Comparison of ENCODE assay signal across 28 cellular contexts in genomic region chr1:66695121-66695520, GRCh38. TPM values are rescaled to one million over a fixed set of nuclear protein-coding genes. Genes with fewer than 3 reads are reported as not detected.
DNase-seq lines count a peak whose midpoint lies in the region; FAIRE-seq and TF ChIP-seq lines count a peak whose summit lies in the region.
"Had no signal": no experiment of that assay in that cellular context is flagged by ENCODE, and none has a peak within 500 bp of the region (broad histone marks: within the 10 kb centered on the region; RNA-seq: fewer than 3 reads in every experiment).

No MANE protein-coding gene starts in this region.

- H3K4ac ChIP-seq in H1 (replicated peaks; ENCODE audit: insufficient read length, low read depth, low read length) = no peak overlapping the region

- no peaks in the 10 kb centered on the region for H3K27me3 ChIP-seq in H1 (replicated peaks in 1 of 4; ENCODE audit: control insufficient read depth in 3 of 4, extremely low read depth in 1 of 4, insufficient read depth in 3 of 4, low read length in 3 of 4)
- H3K27me3 ChIP-seq: adrenal gland, spleen had no signal

- no peaks in the 10 kb centered on the region for H3K9me3 Mint-ChIP-seq in osteocyte (ENCODE audit: unreplicated experiment)
- H3K9me3 Mint-ChIP-seq: activated B cell treated with CpG ODN at 0.5 μM for 24 hours; activated naive CD4-positive, alpha-beta T cell treated with anti-CD3 and anti-CD28 coated beads for 36 hours; activated T-cell treated with anti-CD3 and anti-CD28 coated beads, Interleukin-2, amount 50 U/mL, for 72 hours; brain; CD14-positive monocyte; nephron had no signal

- CTCF ChIA-PET in HEK293T (lab: Yijun Ruan, JAX) = no interaction called here
- CTCF ChIA-PET in H1 (lab: Charles Lee; ENCODE audit: partially characterized antibody) = interaction anchor here (1.7 kb wide), 1 partner anchor 30 kb away, joined by 3 read pairs; no protein-coding TSS in a partner anchor

- H3K36me3 Mint-ChIP-seq in osteocyte (ENCODE audit: unreplicated experiment) = peaks cover 58% of the 10 kb centered on the region
- H3K36me3 Mint-ChIP-seq: CD14-positive monocyte had no signal

- H3K4me1 ChIP-seq in H1 (replicated peaks in 1 of 4; ENCODE audit: control insufficient read depth in 3 of 4, insufficient read depth in 4 of 4, low read length in 3 of 4) = no peaks in the 10 kb centered on the region
- H3K4me1 ChIP-seq: adrenal gland, lower lobe of right lung, parathyroid adenoma had no signal

- DNase-seq in HEK293T (ENCODE audit: extremely low spot score) (no peak), NCI-H2227 treated with DMSO at 0.1 percent for 48 hours (lab: John Stamatoyannopoulos, UW) (peak; percentile 16), H1 (ENCODE audit: low read depth in 1 of 2, low spot score in 2 of 2) (no peak), osteocyte (ENCODE audit: extremely low spot score, unreplicated experiment) (no peak), cerebellum (ENCODE audit: low spot score) (no peak), HCEC 1CT (no peak)
- no peak for DNase-seq in stimulated activated naive CD4-positive, alpha-beta T cell treated with Interleukin-2 at 50 U/mL for 16 hours (lab: John Stamatoyannopoulos, UW)
- DNase-seq: activated B cell treated with CpG ODN at 0.5 μM for 24 hours; activated naive CD4-positive, alpha-beta T cell treated with anti-CD3 and anti-CD28 coated beads for 36 hours; activated T-cell treated with anti-CD3 and anti-CD28 coated beads, Interleukin-2, amount 50 U/mL, for 72 hours; adrenal gland; DND-41; effector CD4-positive, alpha-beta T cell; Kasumi-1; lower lobe of right lung; mucosa of descending colon; MV-4-11; SIG-M5; spleen; SW 1271; T1000 had no signal

- peak overlapping the region; percentile 48 for H3K27ac Mint-ChIP-seq in osteocyte (ENCODE audit: unreplicated experiment)
- H3K27ac Mint-ChIP-seq: activated B cell treated with CpG ODN at 0.5 μM for 24 hours; activated naive CD4-positive, alpha-beta T cell treated with anti-CD3 and anti-CD28 coated beads for 36 hours; activated T-cell treated with anti-CD3 and anti-CD28 coated beads, Interleukin-2, amount 50 U/mL, for 72 hours; brain; nephron had no signal

- no peaks in the 10 kb centered on the region for H3K79me2 ChIP-seq in H1 (ENCODE audit: control insufficient read depth in 1 of 2, insufficient read depth in 2 of 2, low read length in 2 of 2)
- H3K79me2 ChIP-seq: parathyroid adenoma had no signal

- H2BK20ac ChIP-seq in H1 (ENCODE audit: low read length) = no peak overlapping the region

- FAIRE-seq in H1 (lab: Jason Lieb, UNC) = peak; percentile 58
- FAIRE-seq: GM18507 had no signal

- TF ChIP-seq POLR2A in H1 (IDR thresholded peaks at IDR 0.05; ENCODE audit: control extremely low read depth in 1 of 2, low read depth in 2 of 2, low read length in 2 of 2) = no peak

- H3K4me2 ChIP-seq in H1 (ENCODE audit: insufficient read depth in 1 of 2, low read depth in 2 of 2, low read length in 2 of 2) = no peak overlapping the region

- H3K23me2 ChIP-seq in H1 (ENCODE audit: low read depth, low read length) = no peaks in the 10 kb centered on the region

- POLR2A ChIA-PET in HEK293T (lab: Yijun Ruan, JAX) (no interaction called here), H1 (lab: Charles Lee; ENCODE audit: partially characterized antibody) (no interaction called here)

- no peak for TF ChIP-seq RAD21 in H1 (IDR thresholded peaks at IDR 0.05 in 1 of 2, conservative IDR thresholded peaks at IDR 0.05 in 1 of 2; ENCODE audit: low read depth in 2 of 2, low read length in 2 of 2)

- H4K8ac ChIP-seq in H1 (ENCODE audit: extremely low read depth, insufficient read depth, low read length) = no peak overlapping the region

- no peak overlapping the region for H3K14ac ChIP-seq in H1 (ENCODE audit: insufficient read length)

- H3K79me1 ChIP-seq in H1 (ENCODE audit: low read depth, low read length) = no peaks in the 10 kb centered on the region

- no peak overlapping the region for H4K91ac ChIP-seq in H1 (replicated peaks; ENCODE audit: insufficient read length, low read length)

- H2AK5ac ChIP-seq in H1 (ENCODE audit: low read depth, low read length) = no peak overlapping the region

- no peak for TF ChIP-seq CTCF in H1 (IDR thresholded peaks at IDR 0.05; ENCODE audit: control extremely low read depth in 1 of 3, insufficient read depth in 1 of 3, low read depth in 1 of 3, low read length in 3 of 3)
- TF ChIP-seq CTCF in osteocyte (IDR thresholded peaks at IDR 0.05) = no peak

- H3K4me1 Mint-ChIP-seq in osteocyte (ENCODE audit: unreplicated experiment) = peaks cover 18% of the 10 kb centered on the region
- H3K4me1 Mint-ChIP-seq: activated B cell treated with CpG ODN at 0.5 μM for 24 hours, CD14-positive monocyte had no signal

- H3K27me3 Mint-ChIP-seq in osteocyte (ENCODE audit: unreplicated experiment) = no peaks in the 10 kb centered on the region

- H2BK15ac ChIP-seq in H1 (ENCODE audit: low read length) = no peak overlapping the region

- H2BK120ac ChIP-seq in H1 (replicated peaks; ENCODE audit: low read depth, low read length) = no peak overlapping the region

- H2AFZ ChIP-seq in H1 (ENCODE audit: low read length) = no peak overlapping the region
- H2AFZ ChIP-seq: parathyroid adenoma had no signal

- H3K36me3 ChIP-seq in H1 (ENCODE audit: control insufficient read depth in 2 of 4, insufficient read depth in 4 of 4, low read length in 3 of 4) = no peaks in the 10 kb centered on the region
- H3K36me3 ChIP-seq: adrenal gland, lower lobe of right lung, spleen had no signal

- WGBS in H1 (ENCODE audit: extremely low coverage in 1 of 2, insufficient coverage in 1 of 2, insufficient read length in 1 of 2, insufficient replicate concordance in 2 of 2, low coverage in 1 of 2, low lambda C conversion rate in 2 of 2, missing lambda C conversion rate in 1 of 2), 2 experiments = 85% methylated on average over 5 of the region's 5 CpGs; no CpG with 5 or more reads in 1 of the 2 experiments

- H3K27ac ChIP-seq in H1 (ENCODE audit: low read depth, low read length) = no peak overlapping the region
- H3K27ac ChIP-seq: adrenal gland, epithelial cell of prostate, lower lobe of right lung, parathyroid adenoma, spleen had no signal

- H3K9me3 ChIP-seq in H1 (ENCODE audit: insufficient read depth in 2 of 2, low read depth in 1 of 2, low read length in 1 of 2) = no peaks in the 10 kb centered on the region
- H3K9me3 ChIP-seq: adrenal gland, lower lobe of right lung, mucosa of descending colon, spleen had no signal

- H3K18ac ChIP-seq in H1 (ENCODE audit: extremely low read depth, low read length) = no peak overlapping the region

- TF ChIP-seq EP300 in H1 (IDR thresholded peaks at IDR 0.05; ENCODE audit: borderline replicate concordance in 1 of 2, low read depth in 2 of 2, low read length in 2 of 2) = no peak

- H4K20me1 ChIP-seq in H1 (replicated peaks in 1 of 2; ENCODE audit: control insufficient read depth in 1 of 2, insufficient read depth in 2 of 2, low read length in 2 of 2) = no peaks in the 10 kb centered on the region

- no peak overlapping the region for H2BK12ac ChIP-seq in H1 (ENCODE audit: low read depth, low read length)

- H3K56ac ChIP-seq in H1 (replicated peaks; ENCODE audit: insufficient read length, low read depth, low read length) = no peak overlapping the region

- H2BK5ac ChIP-seq in H1 (ENCODE audit: low read depth, low read length) = no peak overlapping the region

- no peak overlapping the region for H4K5ac ChIP-seq in H1 (ENCODE audit: insufficient read length, low read depth, low read length)

- H3K23ac ChIP-seq in H1 (ENCODE audit: insufficient read length) = no peak overlapping the region

- no peak overlapping the region for H3K4me3 Mint-ChIP-seq in osteocyte (ENCODE audit: unreplicated experiment)
- H3K4me3 Mint-ChIP-seq: activated B cell treated with CpG ODN at 0.5 μM for 24 hours; activated naive CD4-positive, alpha-beta T cell treated with anti-CD3 and anti-CD28 coated beads for 36 hours; activated T-cell treated with anti-CD3 and anti-CD28 coated beads, Interleukin-2, amount 50 U/mL, for 72 hours; brain; nephron had no signal

- no peak overlapping the region for H3K4me3 ChIP-seq in H1 (ENCODE audit: extremely low read depth in 1 of 4, insufficient read depth in 2 of 4, low read depth in 3 of 4, low read length in 4 of 4)
- H3K4me3 ChIP-seq: adrenal gland, lower lobe of right lung, mucosa of descending colon had no signal

- no peak overlapping the region for H3K9ac ChIP-seq in H1 (replicated peaks in 1 of 4; ENCODE audit: extremely low read depth in 1 of 4, low read depth in 3 of 4, low read length in 3 of 4)
- H3K9ac ChIP-seq: parathyroid adenoma had no signal

TF ChIP-seq in HEK293T, 16 proteins besides CTCF, POLR2A, EP300 and RAD21:
- TF ChIP-seq ZNF384 (IDR thresholded peaks at IDR 0.05) = peak; percentile 82
- no peak for TF ChIP-seq ARNT (IDR thresholded peaks at IDR 0.05)

TF ChIP-seq in H1, 55 proteins besides CTCF, POLR2A, EP300 and RAD21:
- TF ChIP-seq, protein P1, sequence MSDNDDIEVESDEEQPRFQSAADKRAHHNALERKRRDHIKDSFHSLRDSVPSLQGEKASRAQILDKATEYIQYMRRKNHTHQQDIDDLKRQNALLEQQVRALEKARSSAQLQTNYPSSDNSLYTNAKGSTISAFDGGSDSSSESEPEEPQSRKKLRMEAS (IDR thresholded peaks at IDR 0.05) = no peak
- TF ChIP-seq HDAC2 (IDR thresholded peaks at IDR 0.05; ENCODE audit: borderline replicate concordance in 1 of 2, low read depth in 2 of 2, low read length in 2 of 2) (no peak), CHD1 (IDR thresholded peaks at IDR 0.05; ENCODE audit: low read depth, low read length) (no peak), TBP (IDR thresholded peaks at IDR 0.05; ENCODE audit: low read depth, low read length) (no peak), SP1 (IDR thresholded peaks at IDR 0.05; ENCODE audit: low read depth, low read length) (no peak), SIX5 (IDR thresholded peaks at IDR 0.05; ENCODE audit: low read depth, low read length) (no peak), CEBPB (IDR thresholded peaks at IDR 0.05; ENCODE audit: low read depth, low read length) (no peak), HDAC6 (IDR thresholded peaks at IDR 0.05; ENCODE audit: low read depth, low read length) (no peak), RXRA (IDR thresholded peaks at IDR 0.05; ENCODE audit: insufficient read depth, low read depth, low read length) (no peak), TEAD4 (IDR thresholded peaks at IDR 0.05; ENCODE audit: low read depth, low read length) (no peak), FOSL1 (IDR thresholded peaks at IDR 0.05; ENCODE audit: insufficient read depth, low read depth, low read length) (no peak)

RNA-seq across cellular contexts. Expression of gene DYNLT5, which starts 57.1 kb away (rescaled TPM):
- 0.93 and 1.2 TPM in 2 replicates for total RNA-seq in H1 (2021; fragmentation: NEBNext Ultra II Directional; extraction: Animal tissue kit (Norgen Biotek cat#: 25700))
- polyA plus RNA-seq in H1 (2011; rRNA removed) = 0.38 and 1.5 TPM in 2 replicates
- polyA plus RNA-seq in H1 (2011; cell fraction: cytosol; rRNA removed) = 1.4 TPM
- 2.2 TPM for polyA plus RNA-seq in H1 (2011; cell fraction: nucleus; rRNA removed)
- 0.71 to 1.3 TPM (median 0.90 TPM) in 4 replicates for polyA plus RNA-seq in H1 (2012, experiment 1 of 2)
- 0.62 TPM for polyA plus RNA-seq in H1 (2012, experiment 2 of 2)
- 1.7 TPM for polyA plus RNA-seq in H1 (2013, experiment 1 of 2)
- 2.0 TPM for polyA plus RNA-seq in H1 (2013, experiment 2 of 2)
- polyA minus RNA-seq in H1 (2011; rRNA and poly(A)+ RNA removed) = 0.57 and 4.3 TPM in 2 replicates
- polyA minus RNA-seq in H1 (2011; cell fraction: cytosol; rRNA and poly(A)+ RNA removed) = not detected
- 3.7 TPM for polyA minus RNA-seq in H1 (2011; cell fraction: nucleus; rRNA and poly(A)+ RNA removed)
- 0.18 and 0.35 TPM in 2 replicates for total RNA-seq in osteocyte
- total RNA-seq in cerebellum = 14.9 TPM
- total RNA-seq: activated B cell treated with CpG ODN at 0.5 μM for 24 hours; activated naive CD4-positive, alpha-beta T cell treated with anti-CD3 and anti-CD28 coated beads for 36 hours; activated T-cell treated with anti-CD3 and anti-CD28 coated beads, Interleukin-2, amount 50 U/mL, for 72 hours; kidney epithelial cell had no signal
